ENCODE assay signal across 9 cellular contexts in the genomic region with DNA sequence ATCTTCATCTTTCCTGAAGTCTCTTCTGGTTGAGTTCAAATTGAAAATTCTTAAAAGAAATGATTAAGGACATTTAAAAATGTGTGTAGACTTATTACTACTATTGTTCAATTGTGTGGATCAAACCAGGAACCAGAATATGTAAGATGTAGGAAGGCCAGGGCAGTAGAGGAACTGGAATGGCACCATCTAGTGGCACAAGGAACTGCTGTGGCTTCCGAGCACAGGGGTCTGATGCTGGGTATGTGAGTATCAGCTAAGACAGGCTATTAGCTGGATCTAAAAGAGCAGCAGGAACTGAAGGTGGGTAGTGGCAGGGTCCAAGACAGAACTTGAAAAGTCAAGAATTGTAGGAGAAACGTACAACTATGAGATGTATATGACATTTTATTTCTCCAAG.
A peak's percentile ranks its signal among the peaks of the same experiment; 100 is the strongest.
DNase-seq lines count a peak whose midpoint lies in the region; ATAC-seq, FAIRE-seq and TF ChIP-seq lines count a peak whose summit lies in the region.
"Had no signal": no experiment of that assay in that cellular context is flagged by ENCODE, and none has a peak within 500 bp of the region (broad histone marks: within the 10 kb centered on the region; RNA-seq: fewer than 3 reads in every experiment).

No MANE protein-coding gene starts in this region.

- H3K9me2 ChIP-seq in hepatocyte (replicated peaks; ENCODE audit: insufficient read depth), result no peaks in the 10 kb centered on the region

- H3K4me3 ChIP-seq in hepatocyte, result no peak overlapping the region

- peak; percentile 91 for TF ChIP-seq CTCF in 22Rv1 (IDR thresholded peaks at IDR 0.05)
- TF ChIP-seq CTCF in GM13977 (IDR thresholded peaks at IDR 0.05; ENCODE audit: extremely low read depth, insufficient read depth, missing control alignments), result peak; percentile 67
- TF ChIP-seq CTCF in hepatocyte (IDR thresholded peaks at IDR 0.05; ENCODE audit: poor library complexity), result peak; percentile 34

- H3K4me2 ChIP-seq in hepatocyte, result no peak overlapping the region

- no peaks in the 10 kb centered on the region for H3K79me2 ChIP-seq in hepatocyte

- H3K9me3 ChIP-seq in hepatocyte (ENCODE audit: low read depth), result no peaks in the 10 kb centered on the region

- WGBS in hepatocyte (ENCODE audit: low lambda C conversion rate, missing lambda C conversion rate), result 88% methylated on average over 2 of the region's 2 CpGs

- peak; percentile 24 for DNase-seq in GM13977 (ENCODE audit: low spot score)
- DNase-seq in RCC 7860 (ENCODE audit: low spot score), result peak; percentile 17
- peak; percentile 10 for DNase-seq in hepatocyte (ENCODE audit: low spot score)
- no peak for DNase-seq in ureter (ENCODE audit: low spot score)
- no peak for DNase-seq in stimulated activated CD8-positive, alpha-beta memory T cell treated with anti-CD3 and anti-CD28 coated beads, Interleukin-4, amount 100 ng/mL, for 48 hours
- DNase-seq in central memory CD4-positive, alpha-beta T cell, result no peak

- in situ Hi-C loops in GM13977 (cut with MboI; ENCODE audit: low pct_unique_long_range_greater_than_20kb, low sequenced_read_pairs, unreplicated experiment), result no loop called here

- H3K27ac ChIP-seq in 22Rv1, result no peak overlapping the region
- no peak overlapping the region for H3K27ac ChIP-seq in hepatocyte

- H4K20me1 ChIP-seq in hepatocyte (ENCODE audit: insufficient read depth, poor library complexity, severe bottlenecking), result no peaks in the 10 kb centered on the region

- H3K4me1 ChIP-seq in hepatocyte (ENCODE audit: insufficient read depth), result peaks cover 5% of the 10 kb centered on the region

- no peaks in the 10 kb centered on the region for H3K27me3 ChIP-seq in hepatocyte

- no peaks in the 10 kb centered on the region for H3K36me3 ChIP-seq in hepatocyte (replicated peaks; ENCODE audit: insufficient read depth, low read depth)

- no peak for FAIRE-seq in RCC 7860 (lab: Jason Lieb, UNC)
- FAIRE-seq: GM18507 had no signal

- H2AFZ ChIP-seq in hepatocyte, result no peak overlapping the region

- peak; percentile 51 for ATAC-seq in HG03139 (IDR thresholded peaks at IDR 0.05; ENCODE audit: unreplicated experiment)

Comparison
In these comparisons a context has a peak if more than half of its experiments do, and no peak if none do; other contexts are left out.
1. CTCF ChIP-seq: peak in every context shown above with its lines; median percentile 91 in 22Rv1; 67 in GM13977; 34 in hepatocyte.
2. DNase-seq: peak in GM13977 (single experiment), RCC 7860 (single experiment) and hepatocyte (single experiment); none in ureter (single experiment), stimulated activated CD8-positive, alpha-beta memory T cell treated with anti-CD3 and anti-CD28 coated beads, Interleukin-4, amount 100 ng/mL, for 48 hours (single experiment) and central memory CD4-positive, alpha-beta T cell (single experiment).